In the genomic region with DNA sequence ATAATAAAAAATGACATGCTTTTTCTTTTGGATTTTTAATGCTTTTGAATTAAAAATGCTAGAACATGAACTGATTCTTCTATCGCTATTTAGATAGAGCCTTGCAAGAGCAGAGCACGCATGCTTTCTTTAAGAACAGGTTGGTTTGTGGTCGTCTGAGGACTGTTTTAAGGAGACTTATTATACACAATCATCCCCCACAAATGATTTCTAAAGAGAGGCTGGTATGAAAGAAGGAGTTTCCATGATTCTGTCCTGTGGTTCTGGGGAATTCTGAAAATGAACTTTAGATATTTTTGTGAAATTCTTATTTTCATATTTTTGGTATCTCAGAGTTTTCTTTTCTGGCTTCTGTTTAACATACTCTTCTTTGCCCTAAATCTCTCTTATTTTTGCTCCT, we compare ENCODE assay signal across 23 cellular contexts.
"Had no signal": no experiment of that assay in that cellular context is flagged by ENCODE, and none has a peak within 500 bp of the region (broad histone marks: within the 10 kb centered on the region; RNA-seq: fewer than 3 reads in every experiment).

No MANE protein-coding gene starts in this region.

- H3K4me2 ChIP-seq: hepatocyte had no signal

- H3K4me3 ChIP-seq: adrenal gland, hepatocyte, left lung, neural progenitor cell, sigmoid colon, spleen, tibial nerve had no signal

- H3K36me3 Mint-ChIP-seq: activated naive CD4-positive, alpha-beta T cell treated with anti-CD3 and anti-CD28 coated beads, Interleukin-2, amount 50 U/mL, for 72 hours had no signal

- ATAC-seq: activated naive CD4-positive, alpha-beta T cell treated with anti-CD3 and anti-CD28 coated beads, Interleukin-2, amount 50 U/mL, for 72 hours; activated T-helper 17 cell treated with anti-CD3 and anti-CD28 coated beads, Interleukin-2, amount 50 U/mL, for 72 hours; foreskin keratinocyte; left lung; stimulated activated naive CD8-positive, alpha-beta T cell treated with anti-CD3 and anti-CD28 coated beads, Interleukin-15, Interleukin-2, amounts not matched to agents 100 U/mL and 50 U/mL, for 24 hours had no signal

- H3K9me3 ChIP-seq: adrenal gland, left lung, sigmoid colon, spleen, tibial nerve had no signal

- H3K9ac ChIP-seq: neural progenitor cell had no signal

- H2AFZ ChIP-seq: hepatocyte, neural progenitor cell had no signal

- H3K27ac ChIP-seq: adrenal gland, epithelial cell of prostate, foreskin keratinocyte, hepatocyte, left lung, neural progenitor cell, sigmoid colon, spleen had no signal

- H3K4me1 ChIP-seq: foreskin keratinocyte had no signal

- H3K27ac Mint-ChIP-seq: activated naive CD4-positive, alpha-beta T cell treated with anti-CD3 and anti-CD28 coated beads, Interleukin-2, amount 50 U/mL, for 72 hours; activated T-cell treated with anti-CD3 and anti-CD28 coated beads, Interleukin-2, amount 50 U/mL, for 24 hours; activated T-helper 17 cell treated with anti-CD3 and anti-CD28 coated beads, Interleukin-2, amount 50 U/mL, for 72 hours; neural progenitor cell had no signal

- H3K27me3 Mint-ChIP-seq: progenitor cell of endocrine pancreas had no signal

- H3K9me3 Mint-ChIP-seq: activated naive CD4-positive, alpha-beta T cell treated with anti-CD3 and anti-CD28 coated beads, Interleukin-2, amount 50 U/mL, for 72 hours; activated T-cell treated with anti-CD3 and anti-CD28 coated beads, Interleukin-2, amount 50 U/mL, for 24 hours; activated T-helper 17 cell treated with anti-CD3 and anti-CD28 coated beads, Interleukin-2, amount 50 U/mL, for 72 hours; naive thymus-derived CD8-positive, alpha-beta T cell; neural progenitor cell had no signal

- H3K4me3 Mint-ChIP-seq: activated T-cell treated with anti-CD3 and anti-CD28 coated beads, Interleukin-2, amount 50 U/mL, for 24 hours; activated T-helper 17 cell treated with anti-CD3 and anti-CD28 coated beads, Interleukin-2, amount 50 U/mL, for 72 hours; neural progenitor cell had no signal

- DNase-seq: activated CD4-positive, alpha-beta T cell treated with anti-CD3 and anti-CD28 coated beads for 1 hour; activated CD8-positive, alpha-beta memory T cell treated with anti-CD3 and anti-CD28 coated beads for 24 hours; activated CD8-positive, alpha-beta memory T cell treated with anti-CD3 and anti-CD28 coated beads, Interleukin-2, amount 50 U/mL, for 4 hours; activated T-cell treated with anti-CD3 and anti-CD28 coated beads, Interleukin-2, amount 50 U/mL, for 24 hours; adrenal gland; cerebellar nuclear complex; foreskin keratinocyte; kidney glomerular epithelial cell; left lung; retina; spleen; stimulated activated CD4-positive, alpha-beta T cell treated with anti-CD3 and anti-CD28 coated beads, Interleukin-4, amount 100 ng/mL, for 24 hours; stimulated activated naive CD8-positive, alpha-beta T cell treated with anti-CD3 and anti-CD28 coated beads, Interleukin-15, Interleukin-2, amounts not matched to agents 100 U/mL and 50 U/mL, for 24 hours; T-helper 9 cell had no signal

- H3K36me3 ChIP-seq: adrenal gland, left lung, neural progenitor cell, sigmoid colon, spleen, tibial nerve had no signal

- H3K27me3 ChIP-seq: adrenal gland, foreskin keratinocyte, hepatocyte, left lung, neural progenitor cell, sigmoid colon, spleen, tibial nerve had no signal
